ENCODE assay signal across 8 cellular contexts in the genomic region with DNA sequence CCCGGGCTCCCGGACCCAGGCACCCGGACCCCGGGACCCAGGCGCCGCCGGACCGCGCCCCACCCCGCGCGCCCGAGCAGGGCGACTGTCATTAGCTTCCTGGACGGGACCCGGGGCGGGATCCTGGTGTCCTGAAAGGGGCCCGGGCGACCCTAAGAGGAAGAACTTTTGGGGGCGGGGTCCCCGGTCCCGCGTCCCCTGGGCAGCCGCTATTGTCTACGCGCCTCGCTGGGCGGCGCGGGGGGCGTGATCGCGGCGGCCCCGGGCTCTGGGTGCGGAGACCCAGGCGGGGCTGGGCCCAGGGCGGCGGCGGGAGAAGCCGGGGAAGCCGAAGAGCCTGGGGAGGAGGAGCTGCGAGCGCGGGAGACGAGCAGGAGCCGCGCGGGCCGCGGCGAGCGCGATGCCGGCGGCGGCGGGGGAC. TPM values are rescaled to one million over a fixed set of nuclear protein-coding genes. Genes with fewer than 3 reads are reported as not detected.
DNase-seq lines count a peak whose midpoint lies in the region; ATAC-seq, FAIRE-seq and TF ChIP-seq lines count a peak whose summit lies in the region.

No MANE protein-coding gene starts in this region.

- TF ChIP-seq EP300 in HepG2 (IDR thresholded peaks at IDR 0.05; ENCODE audit: low read depth in 2 of 2, low read length in 2 of 2) (no peak), HepG2 (CRISPR knock-in tag; IDR thresholded peaks at IDR 0.05; ENCODE audit: borderline replicate concordance) (no peak)

- peak overlapping the region; percentile 85 for H3K4me2 ChIP-seq in HepG2 (ENCODE audit: low read depth, low read length)

- peaks cover 9% of the 10 kb centered on the region for H3K4me1 ChIP-seq in adipocyte (ENCODE audit: control insufficient read depth, insufficient read depth, low read length)
- peaks cover 49% of the 10 kb centered on the region for H3K4me1 ChIP-seq in HepG2 (ENCODE audit: insufficient read depth, low read length)
- H3K4me1 ChIP-seq in upper lobe of right lung: peaks cover 11% of the 10 kb centered on the region

- TF ChIP-seq RAD21 in HepG2 (CRISPR knock-in tag; IDR thresholded peaks at IDR 0.05): no peak; the same call in 1 of the 2 replicates

- CTCF ChIA-PET in HepG2 (lab: Yijun Ruan, JAX; ENCODE audit: low intra/inter-chr PET ratio, low total read pairs): interaction anchor here (0.9 kb wide), 1 partner anchor 28 kb away, joined by 3 read pairs; no protein-coding TSS in a partner anchor

- DNase-seq in activated naive CD4-positive, alpha-beta T cell treated with anti-CD3 and anti-CD28 coated beads, Interleukin-2, amount 50 U/mL, for 16 hours: peak; percentile 13
- DNase-seq in activated naive CD4-positive, alpha-beta T cell (lab: John Stamatoyannopoulos, UW): no peak
- DNase-seq in adipocyte (ENCODE audit: low read depth) (peak; percentile 56), HepG2 (ENCODE audit: low spot score) (no peak), upper lobe of right lung (peak; percentile 70), DMS79 treated with DMSO at 0.1 percent for 48 hours (lab: John Stamatoyannopoulos, UW) (no peak)

- no peak for TF ChIP-seq POLR2A in HepG2 (IDR thresholded peaks at IDR 0.05; ENCODE audit: insufficient read depth in 1 of 2, low read depth in 2 of 2, low read length in 2 of 2)

- no peak overlapping the region for H3K9ac ChIP-seq in adipocyte (ENCODE audit: low read length)
- peak overlapping the region; percentile 69 for H3K9ac ChIP-seq in HepG2 (ENCODE audit: insufficient read depth, low read depth, low read length)

- FAIRE-seq in HepG2 (lab: Jason Lieb, UNC): no peak

- WGBS in HepG2 (ENCODE audit: low lambda C conversion rate): 0% methylated on average over 6 of the region's 58 CpGs

- intact Hi-C loops in HepG2 (cut with micrococcal nuclease; ENCODE audit: unreplicated experiment) (loop anchor here (2.0 to 5.0 kb wide), 2 partner anchors 28 to 59 kb away; no protein-coding TSS in a partner anchor), upper lobe of right lung (cut with DNase I) (no loop called here)

- H3K9me3 ChIP-seq in adipocyte (ENCODE audit: control insufficient read depth, low read length) (no peaks in the 10 kb centered on the region), HepG2 (ENCODE audit: low read length) (no peaks in the 10 kb centered on the region), upper lobe of right lung (no peaks in the 10 kb centered on the region)

- no peak overlapping the region for H3K27ac ChIP-seq in HepG2 (ENCODE audit: extremely low read length, insufficient read depth, low read length)
- H3K27ac ChIP-seq in upper lobe of right lung: no peak overlapping the region

- H2AFZ ChIP-seq in HepG2 (ENCODE audit: low read length): no peak overlapping the region

- H3K36me3 ChIP-seq in adipocyte (ENCODE audit: control insufficient read depth, insufficient read depth, low read length, severe bottlenecking) (no peaks in the 10 kb centered on the region), HepG2 (replicated peaks in 1 of 2; ENCODE audit: control insufficient read depth in 1 of 2, insufficient read depth in 2 of 2, low read length in 2 of 2) (no peaks in the 10 kb centered on the region), upper lobe of right lung (no peaks in the 10 kb centered on the region)

- H3K4me3 ChIP-seq in adipocyte (ENCODE audit: low read length) (peak overlapping the region; percentile 74), HepG2 (replicated peaks in 1 of 3; ENCODE audit: insufficient read depth in 1 of 3, low read depth in 2 of 3, low read length in 3 of 3) (peak overlapping the region; percentile 55 to 84 (median 73); a peak in 5 of 6 replicates), upper lobe of right lung (peak overlapping the region; percentile 54)

- H4K20me1 ChIP-seq in HepG2 (ENCODE audit: insufficient read depth, low read length): no peaks in the 10 kb centered on the region

- ATAC-seq in HepG2: peak; percentile 38
- ATAC-seq in upper lobe of right lung: peak; percentile 33
- ATAC-seq in GM18870 (IDR thresholded peaks at IDR 0.05; ENCODE audit: unreplicated experiment): no peak
- ATAC-seq in HG03095 (IDR thresholded peaks at IDR 0.05; ENCODE audit: unreplicated experiment): no peak

- peaks cover 7% of the 10 kb centered on the region for H3K79me2 ChIP-seq in HepG2 (ENCODE audit: insufficient read depth, low read length)

- H3K27me3 ChIP-seq in adipocyte (replicated peaks; ENCODE audit: control insufficient read depth, insufficient read depth, low read length) (peaks cover 33% of the 10 kb centered on the region), HepG2 (ENCODE audit: control insufficient read depth in 1 of 2, insufficient read depth in 2 of 2, low read length in 2 of 2) (peaks cover 0 to 15% of the 10 kb centered on the region in 2 experiments; a peak in 2 of 5 replicates), upper lobe of right lung (peaks cover 33% of the 10 kb centered on the region)

- no TSS peak for BruUV-seq in HepG2 (replicated peaks; lab: Mats Ljungman, UMichigan)

- TF ChIP-seq CTCF in HepG2 (CRISPR knock-in tag; IDR thresholded peaks at IDR 0.05): no peak
- TF ChIP-seq CTCF in upper lobe of right lung (IDR thresholded peaks at IDR 0.05): no peak

- in situ Hi-C loops in HepG2 (cut with HindIII; ENCODE audit: extremely low pct_ligation_motif_present, low pct_unique_long_range_greater_than_20kb): loop anchor here (5.0 kb wide), 1 partner anchor 34 kb away; no protein-coding TSS in a partner anchor

- POLR2A ChIA-PET in HepG2 (lab: Yijun Ruan, JAX): interaction anchor here (1.2 to 2.8 kb wide), 2 partner anchors 22 to 26 kb away, joined by 5 to 18 read pairs; no protein-coding TSS in a partner anchor

TF ChIP-seq in HepG2, 621 proteins besides CTCF, POLR2A, EP300 and RAD21:
- TF ChIP-seq PHF8 (CRISPR knock-in tag; IDR thresholded peaks at IDR 0.05) (no peak; the same call in 1 of the 2 replicates), RXRB (CRISPR knock-in tag; IDR thresholded peaks at IDR 0.05; ENCODE audit: borderline replicate concordance) (no peak), ARNT2 (CRISPR knock-in tag; IDR thresholded peaks at IDR 0.05; ENCODE audit: low read depth) (peak; percentile 6; the same call in 1 of the 2 replicates), ZMYM2 (CRISPR knock-in tag; IDR thresholded peaks at IDR 0.05) (no peak), ZNF224 (CRISPR knock-in tag; IDR thresholded peaks at IDR 0.05) (no peak), SIN3A (IDR thresholded peaks at IDR 0.05; ENCODE audit: borderline replicate concordance, low read depth, low read length) (no peak), POLR2G (IDR thresholded peaks at IDR 0.05; ENCODE audit: low read depth, low read length) (0 out of 2 replicates have a peak, but pooled peaks have one; percentile 8), HNRNPK (IDR thresholded peaks at IDR 0.05; ENCODE audit: low read depth, low read length, poor library complexity, severe bottlenecking) (no peak), REXO4 (CRISPR knock-in tag; IDR thresholded peaks at IDR 0.05; ENCODE audit: borderline replicate concordance) (no peak), ZNF777 (CRISPR knock-in tag; IDR thresholded peaks at IDR 0.05) (peak; percentile 58; the same call in 1 of the 2 replicates), CHD2 (IDR thresholded peaks at IDR 0.05; ENCODE audit: low read depth, low read length) (no peak), ZNF709 (CRISPR knock-in tag; IDR thresholded peaks at IDR 0.05) (0 out of 2 replicates have a peak, but pooled peaks have one; percentile 71), HES4 (CRISPR knock-in tag; IDR thresholded peaks at IDR 0.05; ENCODE audit: borderline replicate concordance) (0 out of 2 replicates have a peak, but pooled peaks have one; percentile 7)
- TF ChIP-seq, protein P1, sequence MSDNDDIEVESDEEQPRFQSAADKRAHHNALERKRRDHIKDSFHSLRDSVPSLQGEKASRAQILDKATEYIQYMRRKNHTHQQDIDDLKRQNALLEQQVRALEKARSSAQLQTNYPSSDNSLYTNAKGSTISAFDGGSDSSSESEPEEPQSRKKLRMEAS (IDR thresholded peaks at IDR 0.05): no peak
- TF ChIP-seq, protein P2, sequence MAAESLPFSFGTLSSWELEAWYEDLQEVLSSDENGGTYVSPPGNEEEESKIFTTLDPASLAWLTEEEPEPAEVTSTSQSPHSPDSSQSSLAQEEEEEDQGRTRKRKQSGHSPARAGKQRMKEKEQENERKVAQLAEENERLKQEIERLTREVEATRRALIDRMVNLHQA (CRISPR knock-in tag; IDR thresholded peaks at IDR 0.05): no peak

RNA-seq across cellular contexts. Expression of a gene that starts 0.5 kb away (rescaled TPM):
- total RNA-seq in HepG2 (2016; rRNA removed; fragmentation: Illumina TruSeq; extraction: Trizol) (1.9 and 2.5 TPM in 2 replicates), upper lobe of right lung (2.0 TPM)
- 0.53 and 1.1 TPM in 2 replicates for total RNA-seq in HepG2 (2016; cell fraction: cytosol; rRNA removed; fragmentation: Illumina TruSeq; extraction: Trizol; ENCODE audit: low read depth)
- 2.4 and 3.2 TPM in 2 replicates for total RNA-seq in HepG2 (2016; cell fraction: insoluble cytoplasmic fraction; rRNA removed; fragmentation: Illumina TruSeq; extraction: Trizol)
- 1.1 and 2.0 TPM in 2 replicates for total RNA-seq in HepG2 (2016; cell fraction: membrane; rRNA removed; fragmentation: Illumina TruSeq; extraction: Trizol)
- total RNA-seq in HepG2 (2016; cell fraction: nucleus; rRNA removed; fragmentation: Illumina TruSeq; extraction: Trizol): 2.6 and 2.9 TPM in 2 replicates
- polyA plus RNA-seq in HepG2 (2011; rRNA removed): 0.98 and 1.8 TPM in 2 replicates
- polyA plus RNA-seq in HepG2 (2011; cell fraction: cytosol; rRNA removed): 0.74 and 0.87 TPM in 2 replicates
- 0.92 and 1.2 TPM in 2 replicates for polyA plus RNA-seq in HepG2 (2011; cell fraction: nucleus; rRNA removed)
- polyA plus RNA-seq in HepG2 (2012): 1.2 and 2.5 TPM in 2 replicates
- 0.14 and 0.16 TPM in 2 replicates for polyA plus RNA-seq in HepG2 (2016; cell fraction: cytosol; fragmentation: Illumina TruSeq; extraction: Trizol; ENCODE audit: low read depth)
- 2.5 and 2.9 TPM in 2 replicates for polyA plus RNA-seq in HepG2 (2016; cell fraction: insoluble cytoplasmic fraction; fragmentation: Illumina TruSeq; extraction: Trizol; ENCODE audit: low read depth)
- polyA plus RNA-seq in HepG2 (2016; cell fraction: membrane; fragmentation: Illumina TruSeq; extraction: Trizol; ENCODE audit: low read depth): 0.32 and 0.48 TPM in 2 replicates
- polyA plus RNA-seq in HepG2 (2016; cell fraction: nucleus; fragmentation: Illumina TruSeq; extraction: Trizol; ENCODE audit: insufficient read depth, low read depth): 3.0 and 3.4 TPM in 2 replicates
- 0.02 and 2.8 TPM in 2 replicates for polyA minus RNA-seq in HepG2 (2011; rRNA and poly(A)+ RNA removed; ENCODE audit: low replicate concordance)
- 0.99 and 1.5 TPM in 2 replicates for polyA minus RNA-seq in HepG2 (2011; cell fraction: cytosol; rRNA and poly(A)+ RNA removed)
- 2.0 and 4.5 TPM in 2 replicates for polyA minus RNA-seq in HepG2 (2011; cell fraction: nucleus; rRNA and poly(A)+ RNA removed)

Comparison
In these comparisons a context has a peak if more than half of its experiments do, and no peak if none do; other contexts are left out.
1. DNase-seq: peak in activated naive CD4-positive, alpha-beta T cell treated with anti-CD3 and anti-CD28 coated beads, Interleukin-2, amount 50 U/mL, for 16 hours (single experiment), adipocyte (single experiment) and upper lobe of right lung (single experiment); none in activated naive CD4-positive, alpha-beta T cell (0 of 4), HepG2 (single experiment) and DMS79 treated with DMSO at 0.1 percent for 48 hours (single experiment).
2. ATAC-seq: peak in HepG2 (single experiment) and upper lobe of right lung (single experiment); none in GM18870 (single experiment) and HG03095 (single experiment).
3. Peak in every context shown above with its lines, with median percentiles within 50 percentile points of each other: H3K4me3 ChIP-seq.